ENCODE assay signal across 8 cellular contexts in genomic region chr19:13100871-13101589, GRCh38. TPM values are rescaled to one million over a fixed set of nuclear protein-coding genes. Genes with fewer than 3 reads are reported as not detected.
DNase-seq lines count a peak whose midpoint lies in the region; ATAC-seq, FAIRE-seq and TF ChIP-seq lines count a peak whose summit lies in the region.

No MANE protein-coding gene starts in this region.

- POLR2A ChIA-PET in activated CD4-positive, alpha-beta memory T cell treated with anti-CD3 and anti-CD28 coated beads, Interleukin-2, amount 10 ng/mL, durations not matched to agents 7 days and 5 days (lab: Charles Lee) = interaction anchor here (0.8 to 2.1 kb wide), 6 partner anchors 17 to 237 kb away, joined by 3 to 16 read pairs (median 9); partner anchors contain the start of genes IER2, NACC1 and STX10

- ATAC-seq in GM21737 (IDR thresholded peaks at IDR 0.05; ENCODE audit: unreplicated experiment) = no peak

- peak overlapping the region; percentile 18 to 53 for H3K4me3 ChIP-seq in kidney (ENCODE audit: low read length in 2 of 2)

- H3K36me3 Mint-ChIP-seq in activated naive CD4-positive, alpha-beta T cell treated with anti-CD3 and anti-CD28 coated beads, Interleukin-2, amount 50 U/mL, for 24 hours = no peaks in the 10 kb centered on the region
- H3K36me3 Mint-ChIP-seq in activated CD4-positive, alpha-beta memory T cell treated with anti-CD3 and anti-CD28 coated beads, Interleukin-2, amount 10 ng/mL, durations not matched to agents 7 days and 5 days (ENCODE audit: low read depth) = peaks cover 11% of the 10 kb centered on the region
- H3K36me3 Mint-ChIP-seq in type B pancreatic cell = no peaks in the 10 kb centered on the region

- intact Hi-C loops in kidney (cut with DNase I) = no loop called here

- CTCF ChIA-PET in activated CD4-positive, alpha-beta memory T cell treated with anti-CD3 and anti-CD28 coated beads, Interleukin-2, amount 10 ng/mL, durations not matched to agents 7 days and 5 days (lab: Charles Lee) = interaction anchor here (0.6 kb wide), 1 partner anchor 124 kb away, joined by 5 read pairs; no protein-coding TSS in a partner anchor

- no peak for FAIRE-seq in kidney (lab: Jason Lieb, UNC)

- no peaks in the 10 kb centered on the region for H3K36me3 ChIP-seq in kidney (ENCODE audit: control insufficient read depth in 1 of 2, insufficient read depth in 2 of 2, low read length in 2 of 2)

- H3K27me3 Mint-ChIP-seq in activated naive CD4-positive, alpha-beta T cell treated with anti-CD3 and anti-CD28 coated beads, Interleukin-2, amount 50 U/mL, for 24 hours = peaks cover 8% of the 10 kb centered on the region
- peaks cover 21% of the 10 kb centered on the region for H3K27me3 Mint-ChIP-seq in activated CD4-positive, alpha-beta memory T cell treated with anti-CD3 and anti-CD28 coated beads, Interleukin-2, amount 10 ng/mL, durations not matched to agents 7 days and 5 days
- peaks cover 56% of the 10 kb centered on the region for H3K27me3 Mint-ChIP-seq in type B pancreatic cell

- H3K27ac ChIP-seq in kidney (ENCODE audit: low read depth in 2 of 2, low read length in 2 of 2) = no peak overlapping the region

- no peak for DNase-seq in activated naive CD4-positive, alpha-beta T cell (lab: John Stamatoyannopoulos, UW)
- DNase-seq in activated CD4-positive, alpha-beta memory T cell treated with anti-CD3 and anti-CD28 coated beads, Interleukin-2, amount 10 ng/mL, durations not matched to agents 7 days and 5 days = no peak
- DNase-seq in kidney = no peak
- DNase-seq in type B pancreatic cell (ENCODE audit: extremely low spot score, unreplicated experiment) = no peak
- no peak for DNase-seq in GOT3 (lab: John Stamatoyannopoulos, UW)
- DNase-seq in RKO (ENCODE audit: low spot score) = no peak

- H3K9ac ChIP-seq in kidney (ENCODE audit: low read length in 2 of 2) = no peak overlapping the region

- H3K9me3 ChIP-seq in kidney (ENCODE audit: control insufficient read depth in 1 of 2, low read length in 2 of 2) = no peaks in the 10 kb centered on the region

- H3K27ac Mint-ChIP-seq in activated naive CD4-positive, alpha-beta T cell treated with anti-CD3 and anti-CD28 coated beads, Interleukin-2, amount 50 U/mL, for 24 hours = no peak overlapping the region
- no peak overlapping the region for H3K27ac Mint-ChIP-seq in activated CD4-positive, alpha-beta memory T cell treated with anti-CD3 and anti-CD28 coated beads, Interleukin-2, amount 10 ng/mL, durations not matched to agents 7 days and 5 days
- no peak overlapping the region for H3K27ac Mint-ChIP-seq in type B pancreatic cell

- H3K4me3 Mint-ChIP-seq in activated naive CD4-positive, alpha-beta T cell treated with anti-CD3 and anti-CD28 coated beads, Interleukin-2, amount 50 U/mL, for 24 hours = peak overlapping the region; percentile 44
- peak overlapping the region; percentile 63 for H3K4me3 Mint-ChIP-seq in activated CD4-positive, alpha-beta memory T cell treated with anti-CD3 and anti-CD28 coated beads, Interleukin-2, amount 10 ng/mL, durations not matched to agents 7 days and 5 days
- H3K4me3 Mint-ChIP-seq in type B pancreatic cell = peak overlapping the region; percentile 14

- H3K4me1 Mint-ChIP-seq in activated naive CD4-positive, alpha-beta T cell treated with anti-CD3 and anti-CD28 coated beads, Interleukin-2, amount 50 U/mL, for 24 hours = peaks cover 51% of the 10 kb centered on the region
- peaks cover 62% of the 10 kb centered on the region for H3K4me1 Mint-ChIP-seq in activated CD4-positive, alpha-beta memory T cell treated with anti-CD3 and anti-CD28 coated beads, Interleukin-2, amount 10 ng/mL, durations not matched to agents 7 days and 5 days
- H3K4me1 Mint-ChIP-seq in type B pancreatic cell (ENCODE audit: unreplicated experiment) = peaks cover 11% of the 10 kb centered on the region

- H3K9me3 Mint-ChIP-seq in activated naive CD4-positive, alpha-beta T cell treated with anti-CD3 and anti-CD28 coated beads, Interleukin-2, amount 50 U/mL, for 24 hours = no peaks in the 10 kb centered on the region
- peaks cover 4% of the 10 kb centered on the region for H3K9me3 Mint-ChIP-seq in activated CD4-positive, alpha-beta memory T cell treated with anti-CD3 and anti-CD28 coated beads, Interleukin-2, amount 10 ng/mL, durations not matched to agents 7 days and 5 days
- H3K9me3 Mint-ChIP-seq in type B pancreatic cell = no peaks in the 10 kb centered on the region

- TF ChIP-seq CTCF in kidney (IDR thresholded peaks at IDR 0.05; ENCODE audit: borderline replicate concordance, extremely low read depth, insufficient read depth) (peak; percentile 17), type B pancreatic cell (conservative IDR thresholded peaks at IDR 0.05) (peak; percentile 15)

- peaks cover 4 to 27% of the 10 kb centered on the region in 2 donors for H3K4me1 ChIP-seq in kidney (ENCODE audit: control insufficient read depth in 1 of 2, insufficient read depth in 1 of 2, low read depth in 1 of 2, low read length in 2 of 2)

RNA-seq across cellular contexts. Expression of gene LYL1, which starts 1.6 kb away (rescaled TPM):
- total RNA-seq in activated CD4-positive, alpha-beta memory T cell treated with anti-CD3 and anti-CD28 coated beads, Interleukin-2, amount 10 ng/mL, durations not matched to agents 7 days and 5 days = 1 to 10 TPM; 5.7 to 6.2 TPM
- total RNA-seq in kidney = 13.8 TPM
- 8.5 TPM for polyA plus RNA-seq in kidney (ENCODE audit: insufficient read depth, low read depth, low replicate concordance)
- 0.19 TPM in 1 of 2 replicates, not detected in the other for total RNA-seq in type B pancreatic cell (ENCODE audit: low replicate concordance)

RNA-seq across cellular contexts. Expression of gene TRMT1, which starts 15.5 kb away (rescaled TPM):
- total RNA-seq in activated CD4-positive, alpha-beta memory T cell treated with anti-CD3 and anti-CD28 coated beads, Interleukin-2, amount 10 ng/mL, durations not matched to agents 7 days and 5 days = 10 to 100 TPM; 29.4 to 29.7 TPM
- 40.0 TPM for total RNA-seq in kidney
- polyA plus RNA-seq in kidney (ENCODE audit: insufficient read depth, low read depth, low replicate concordance) = 22.7 TPM
- 48.1 and 69.7 TPM in 2 replicates for total RNA-seq in type B pancreatic cell (ENCODE audit: low replicate concordance)

RNA-seq across cellular contexts. Expression of gene NACC1, which starts 17.0 kb away (rescaled TPM):
- 10 to 100 TPM; 74.5 to 82.2 TPM for total RNA-seq in activated CD4-positive, alpha-beta memory T cell treated with anti-CD3 and anti-CD28 coated beads, Interleukin-2, amount 10 ng/mL, durations not matched to agents 7 days and 5 days
- total RNA-seq in kidney (46.1 TPM), type B pancreatic cell (ENCODE audit: low replicate concordance) (66.8 and 77.9 TPM in 2 replicates)
- polyA plus RNA-seq in kidney (ENCODE audit: insufficient read depth, low read depth, low replicate concordance) = 16.7 TPM

RNA-seq across cellular contexts. Expression of gene STX10, which starts 49.1 kb away (rescaled TPM):
- 10 to 100 TPM; 69.0 to 72.2 TPM for total RNA-seq in activated CD4-positive, alpha-beta memory T cell treated with anti-CD3 and anti-CD28 coated beads, Interleukin-2, amount 10 ng/mL, durations not matched to agents 7 days and 5 days
- total RNA-seq in kidney (39.5 TPM), type B pancreatic cell (ENCODE audit: low replicate concordance) (45.2 and 46.8 TPM in 2 replicates)
- polyA plus RNA-seq in kidney (ENCODE audit: insufficient read depth, low read depth, low replicate concordance) = 52.9 TPM

RNA-seq across cellular contexts. Expression of gene IER2, which starts 49.2 kb away (rescaled TPM):
- 100 to 1,000 TPM; 231 to 234 TPM for total RNA-seq in activated CD4-positive, alpha-beta memory T cell treated with anti-CD3 and anti-CD28 coated beads, Interleukin-2, amount 10 ng/mL, durations not matched to agents 7 days and 5 days
- total RNA-seq in kidney = 73.9 TPM
- polyA plus RNA-seq in kidney (ENCODE audit: insufficient read depth, low read depth, low replicate concordance) = 96.7 TPM
- 103 and 322 TPM in 2 replicates for total RNA-seq in type B pancreatic cell (ENCODE audit: low replicate concordance)
